In genomic region chr14:104658325-104658712, GRCh38 we compare ENCODE assay signal across 32 cellular contexts. TPM values are rescaled to one million over a fixed set of nuclear protein-coding genes. Genes with fewer than 3 reads are reported as not detected.
DNase-seq lines count a peak whose midpoint lies in the region; ATAC-seq and TF ChIP-seq lines count a peak whose summit lies in the region.
"Had no signal": no experiment of that assay in that cellular context is flagged by ENCODE, and none has a peak within 500 bp of the region (broad histone marks: within the 10 kb centered on the region; RNA-seq: fewer than 3 reads in every experiment).

No MANE protein-coding gene starts in this region.

- CTCF ChIA-PET in CD4-positive, alpha-beta T cell (lab: Charles Lee): no interaction called here

- no peak for TF ChIP-seq CTCF in CD4-positive, alpha-beta T cell (IDR thresholded peaks at IDR 0.05)
- TF ChIP-seq CTCF in SU-DHL-6 (IDR thresholded peaks at IDR 0.05; ENCODE audit: insufficient read depth, low read length, poor library complexity, severe bottlenecking): no peak
- TF ChIP-seq CTCF in GM23338 (conservative IDR thresholded peaks at IDR 0.05; ENCODE audit: low read depth in 2 of 2): no peak

- H3K27me3 Mint-ChIP-seq in CD4-positive, alpha-beta T cell: peaks cover 6% of the 10 kb centered on the region
- peaks cover 0 to 10% (median 0%) of the 10 kb centered on the region in 5 donors for H3K27me3 Mint-ChIP-seq in naive thymus-derived CD8-positive, alpha-beta T cell
- peaks cover 18% of the 10 kb centered on the region for H3K27me3 Mint-ChIP-seq in GM23338 (ENCODE audit: insufficient read depth, low read depth, poor library complexity)

- H3K4me1 Mint-ChIP-seq in CD4-positive, alpha-beta T cell (ENCODE audit: low read depth): peaks cover 43% of the 10 kb centered on the region
- H3K4me1 Mint-ChIP-seq in naive thymus-derived CD8-positive, alpha-beta T cell: peaks cover 17 to 60% (median 43%) of the 10 kb centered on the region in 4 donors
- H3K4me1 Mint-ChIP-seq in GM23338: peaks cover 2% of the 10 kb centered on the region; the same call in 2 of the 3 replicates
- H3K4me1 Mint-ChIP-seq: activated T-helper 17 cell treated with anti-CD3 and anti-CD28 coated beads, Interleukin-2, amount 50 U/mL, for 72 hours had no signal

- H3K27ac Mint-ChIP-seq in CD4-positive, alpha-beta T cell: peak overlapping the region; percentile 40
- peak overlapping the region in 4 of 10 donors; percentile 48 to 82 (median 78) for H3K27ac Mint-ChIP-seq in naive thymus-derived CD8-positive, alpha-beta T cell
- H3K27ac Mint-ChIP-seq in GM23338: no peak overlapping the region
- H3K27ac Mint-ChIP-seq: activated CD4-positive, alpha-beta memory T cell treated with anti-CD3 and anti-CD28 coated beads for 36 hours; activated T-helper 17 cell treated with anti-CD3 and anti-CD28 coated beads, Interleukin-2, amount 50 U/mL, for 72 hours had no signal

- H3K4me3 ChIP-seq in H7 (ENCODE audit: insufficient read depth, low read depth, low read length) (no peak overlapping the region), SU-DHL-6 (ENCODE audit: insufficient read depth, low read length, poor library complexity, severe bottlenecking) (peak overlapping the region; percentile 6), GM23338 (no peak overlapping the region)
- H3K4me3 ChIP-seq: hepatocyte, K562, lung, MG63, psoas muscle, SJCRH30, testis had no signal

- no peaks in the 10 kb centered on the region for H3K36me3 Mint-ChIP-seq in CD4-positive, alpha-beta T cell (ENCODE audit: low read depth)
- no peaks in the 10 kb centered on the region for H3K36me3 Mint-ChIP-seq in naive thymus-derived CD8-positive, alpha-beta T cell
- peaks cover 11% of the 10 kb centered on the region for H3K36me3 Mint-ChIP-seq in GM23338 (ENCODE audit: low read depth)
- H3K36me3 Mint-ChIP-seq: activated CD4-positive, alpha-beta memory T cell treated with anti-CD3 and anti-CD28 coated beads for 36 hours; activated naive CD4-positive, alpha-beta T cell treated with anti-CD3 and anti-CD28 coated beads, Interleukin-2, amount 50 U/mL, for 24 hours had no signal

- H3K4me1 ChIP-seq in GM23338 (ENCODE audit: insufficient read depth): no peaks in the 10 kb centered on the region; the same call in 1 of the 2 replicates
- H3K4me1 ChIP-seq: Caco-2, foreskin keratinocyte, psoas muscle, testis had no signal

- H3K9ac ChIP-seq in SU-DHL-6 (ENCODE audit: low read length): peak overlapping the region; percentile 53

- POLR2A ChIA-PET in CD4-positive, alpha-beta T cell (lab: Charles Lee): interaction anchor here (0.6 to 1.0 kb wide), 2 partner anchors 33 to 39 kb away, joined by 3 to 4 read pairs; no protein-coding TSS in a partner anchor
- POLR2A ChIA-PET in naive thymus-derived CD8-positive, alpha-beta T cell (lab: Charles Lee): interaction anchor here (0.7 to 1.4 kb wide), 4 partner anchors 7 to 297 kb away, joined by 3 to 7 read pairs (median 4); no protein-coding TSS in a partner anchor

- DNase-seq in CD4-positive, alpha-beta T cell: no peak
- peak; percentile 42 for DNase-seq in H7
- no peak for DNase-seq in naive thymus-derived CD8-positive, alpha-beta T cell
- DNase-seq in DMS 273 (lab: John Stamatoyannopoulos, UW; ENCODE audit: unreplicated experiment): no peak
- DNase-seq in GM23338 (ENCODE audit: low spot score): no peak
- DNase-seq in stimulated activated CD4-positive, alpha-beta T cell treated with anti-CD3 and anti-CD28 coated beads, Interleukin-1b, Interleukin-23, amount 100 ng/mL, for 48 hours: no peak
- DNase-seq: activated CD4-positive, alpha-beta memory T cell treated with anti-CD3 and anti-CD28 coated beads for 36 hours; activated CD8-positive, alpha-beta memory T cell treated with anti-CD3 and anti-CD28 coated beads, Interleukin-2, amount 50 U/mL, for 4 hours; C1 segment of cervical spinal cord; Caco-2; cortex of kidney; DMS79; foreskin keratinocyte; MG63; NCI-H1417 treated with DMSO at 0.1 percent for 48 hours; NCI-H510A; psoas muscle; SJCRH30; stimulated activated CD4-positive, alpha-beta T cell treated with anti-CD3 and anti-CD28 coated beads, Interleukin-15, amount 100 ng/mL, for 24 hours; T-helper 1 cell; testis had no signal

- H3F3A ChIP-seq in SU-DHL-6 (ENCODE audit: insufficient read depth): peaks cover 63% of the 10 kb centered on the region
- H3F3A ChIP-seq in GM23338 (replicated peaks; ENCODE audit: low read depth): no peaks in the 10 kb centered on the region

- no peak overlapping the region for H2AFZ ChIP-seq in SU-DHL-6 (ENCODE audit: low read depth, low read length, severe bottlenecking)
- no peak overlapping the region for H2AFZ ChIP-seq in GM23338
- H2AFZ ChIP-seq: hepatocyte had no signal

- H3K79me2 ChIP-seq in SU-DHL-6 (ENCODE audit: insufficient read depth, low read length) (no peaks in the 10 kb centered on the region), GM23338 (replicated peaks; ENCODE audit: insufficient read depth) (no peaks in the 10 kb centered on the region)
- H3K79me2 ChIP-seq: hepatocyte had no signal

- no peaks in the 10 kb centered on the region for H4K20me1 ChIP-seq in SU-DHL-6 (ENCODE audit: low read depth, low read length)
- no peaks in the 10 kb centered on the region for H4K20me1 ChIP-seq in GM23338 (replicated peaks; ENCODE audit: insufficient read depth)

- H3K4me2 ChIP-seq in SU-DHL-6 (ENCODE audit: low read depth, low read length, poor library complexity, severe bottlenecking) (peak overlapping the region; percentile 53), GM23338 (no peak overlapping the region)
- H3K4me2 ChIP-seq: hepatocyte had no signal

- H3K4me3 Mint-ChIP-seq in CD4-positive, alpha-beta T cell: no peak overlapping the region
- H3K4me3 Mint-ChIP-seq in naive thymus-derived CD8-positive, alpha-beta T cell: peak overlapping the region in 7 of 10 donors; percentile 22 to 70 (median 60)
- no peak overlapping the region for H3K4me3 Mint-ChIP-seq in GM23338
- H3K4me3 Mint-ChIP-seq: activated CD4-positive, alpha-beta memory T cell treated with anti-CD3 and anti-CD28 coated beads for 36 hours; activated naive CD4-positive, alpha-beta T cell treated with anti-CD3 and anti-CD28 coated beads, Interleukin-2, amount 50 U/mL, for 24 hours; activated T-helper 17 cell treated with anti-CD3 and anti-CD28 coated beads, Interleukin-2, amount 50 U/mL, for 72 hours had no signal

- H3K27ac ChIP-seq in CD4-positive, alpha-beta T cell (ENCODE audit: low read depth, low read length): no peak overlapping the region
- H3K27ac ChIP-seq in SU-DHL-6 (ENCODE audit: low read depth, low read length): peak overlapping the region; percentile 97
- H3K27ac ChIP-seq in GM23338 (ENCODE audit: low read depth): no peak overlapping the region
- H3K27ac ChIP-seq: foreskin keratinocyte, hepatocyte, psoas muscle, SJCRH30, testis had no signal

- H3K9me3 ChIP-seq in CD4-positive, alpha-beta T cell (ENCODE audit: control insufficient read depth, low read length): no peaks in the 10 kb centered on the region
- H3K9me3 ChIP-seq in SU-DHL-6 (ENCODE audit: insufficient read depth, low read length): peaks cover 7% of the 10 kb centered on the region; the same call in 1 of the 2 replicates
- H3K9me3 ChIP-seq: MG63, psoas muscle, testis had no signal

- H3K36me3 ChIP-seq in H7 (replicated peaks; ENCODE audit: control insufficient read depth, insufficient read depth, low read length) (no peaks in the 10 kb centered on the region), SU-DHL-6 (ENCODE audit: low read length) (no peaks in the 10 kb centered on the region), GM23338 (ENCODE audit: insufficient read depth) (no peaks in the 10 kb centered on the region)
- H3K36me3 ChIP-seq: MG63, SJCRH30 had no signal

- H3K9me3 Mint-ChIP-seq in CD4-positive, alpha-beta T cell: no peaks in the 10 kb centered on the region
- H3K9me3 Mint-ChIP-seq in naive thymus-derived CD8-positive, alpha-beta T cell: no peaks in the 10 kb centered on the region
- H3K9me3 Mint-ChIP-seq in GM23338: peaks cover 20% of the 10 kb centered on the region
- H3K9me3 Mint-ChIP-seq: activated naive CD4-positive, alpha-beta T cell treated with anti-CD3 and anti-CD28 coated beads, Interleukin-2, amount 50 U/mL, for 24 hours; activated T-helper 17 cell treated with anti-CD3 and anti-CD28 coated beads, Interleukin-2, amount 50 U/mL, for 72 hours had no signal

- no peak for ATAC-seq in CD4-positive, alpha-beta T cell (ENCODE audit: poor library complexity)
- no peak for ATAC-seq in naive thymus-derived CD8-positive, alpha-beta T cell
- ATAC-seq in GM23338 (no peak), HG02852 (IDR thresholded peaks at IDR 0.05; ENCODE audit: unreplicated experiment) (no peak)
- ATAC-seq: activated CD4-positive, CD25-positive, alpha-beta regulatory T cell treated with anti-CD3 and anti-CD28 coated beads, Interleukin-2, amount 50 U/mL, for 24 hours; activated T-helper 17 cell treated with anti-CD3 and anti-CD28 coated beads, Interleukin-2, amount 50 U/mL, for 72 hours; foreskin keratinocyte; K562; psoas muscle had no signal

- H3K27me3 ChIP-seq in CD4-positive, alpha-beta T cell (ENCODE audit: control insufficient read depth, insufficient read depth, low read length): peaks cover 15% of the 10 kb centered on the region
- H3K27me3 ChIP-seq in H7 (ENCODE audit: control insufficient read depth, insufficient read depth, low read length) (no peaks in the 10 kb centered on the region), SU-DHL-6 (ENCODE audit: low read length) (no peaks in the 10 kb centered on the region), GM23338 (ENCODE audit: insufficient read depth) (no peaks in the 10 kb centered on the region)
- H3K27me3 ChIP-seq: hepatocyte, MG63, testis had no signal

- intact Hi-C loops in CD4-positive, alpha-beta T cell (cut with DNase I, micrococcal nuclease): no loop called here

- H3K9me2 ChIP-seq in SU-DHL-6 (replicated peaks; ENCODE audit: insufficient read depth, low read length): no peaks in the 10 kb centered on the region
- no peaks in the 10 kb centered on the region for H3K9me2 ChIP-seq in GM23338 (ENCODE audit: insufficient read depth)

TF ChIP-seq in GM23338, 12 proteins besides CTCF, POLR2A, EP300 and RAD21 (continues in another document):
- no peak for TF ChIP-seq ZNF331 (CRISPR knock-in tag; IDR thresholded peaks at IDR 0.05; ENCODE audit: low read depth)

RNA-seq across cellular contexts. Expression of gene INF2, which starts 31.1 kb away (rescaled TPM):
- total RNA-seq in CD4-positive, alpha-beta T cell: 10 to 100 TPM; 74.9 to 76.9 TPM
- 62.8 and 78.6 TPM in 2 replicates for total RNA-seq in H7 (2014; rRNA removed; shearing (Covaris generic))
- total RNA-seq in naive thymus-derived CD8-positive, alpha-beta T cell: 100 to 1,000 TPM; 114 to 121 TPM
- 1 to 10 TPM; 1.8 to 7.6 (median 5.1) TPM for polyA plus RNA-seq in naive thymus-derived CD8-positive, alpha-beta T cell
- total RNA-seq in GM23338 (2014; rRNA removed; shearing (Covaris generic)): 52.4 and 75.5 TPM in 2 replicates
- 36.7 and 37.2 TPM in 2 replicates for polyA plus RNA-seq in GM23338 (2016; fragmentation: Nextera tagmentation; extraction: Ambion mirVana)

RNA-seq across cellular contexts. Expression of gene TMEM179, which starts 53.7 kb away (rescaled TPM):
- not detected for total RNA-seq in CD4-positive, alpha-beta T cell
- total RNA-seq in H7 (2014; rRNA removed; shearing (Covaris generic)): 1.9 and 3.2 TPM in 2 replicates
- total RNA-seq in naive thymus-derived CD8-positive, alpha-beta T cell: not detected
- not detected for polyA plus RNA-seq in naive thymus-derived CD8-positive, alpha-beta T cell
- 4.8 and 5.0 TPM in 2 replicates for total RNA-seq in GM23338 (2014; rRNA removed; shearing (Covaris generic))
- polyA plus RNA-seq in GM23338 (2016; fragmentation: Nextera tagmentation; extraction: Ambion mirVana): 1.0 and 2.2 TPM in 2 replicates
- total RNA-seq: activated CD4-positive, alpha-beta memory T cell treated with anti-CD3 and anti-CD28 coated beads for 36 hours; bronchial epithelial cell; Caco-2; esophagus mucosa; foreskin keratinocyte; HT-29; K562; psoas muscle; SJCRH30 had no signal
- polyA plus RNA-seq: foreskin keratinocyte, K562 had no signal

Comparison
In these comparisons a context has a peak if more than half of its experiments do, and no peak if none do; other contexts are left out.
1. H3K4me3 Mint-ChIP-seq: peak in naive thymus-derived CD8-positive, alpha-beta T cell (7 of 10); none in CD4-positive, alpha-beta T cell (single experiment) and GM23338 (single experiment).